ENCODE assay signal across 8 cellular contexts in the genomic region with DNA sequence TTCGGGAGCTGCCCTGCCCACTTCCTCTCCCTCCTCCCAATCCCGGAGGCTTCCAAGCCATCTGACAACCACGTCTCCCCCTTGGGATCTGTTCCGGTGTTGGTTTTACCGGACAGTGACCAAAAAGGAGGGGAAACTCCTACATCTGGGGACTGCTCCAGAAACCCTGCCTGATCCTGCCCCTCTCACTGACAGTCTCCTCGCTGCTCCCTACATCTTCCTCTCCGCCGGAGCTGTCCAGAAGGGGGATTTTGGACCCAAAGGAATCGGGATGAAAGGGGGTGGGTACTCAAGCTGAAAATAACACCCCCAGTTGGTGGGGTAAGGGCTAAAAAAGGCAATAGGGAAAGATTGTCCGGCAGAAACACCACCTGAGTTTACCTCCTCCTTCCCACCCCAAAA. TPM values are rescaled to one million over a fixed set of nuclear protein-coding genes. Genes with fewer than 3 reads are reported as not detected.
DNase-seq lines count a peak whose midpoint lies in the region; ATAC-seq and FAIRE-seq lines count a peak whose summit lies in the region.

No MANE protein-coding gene starts in this region.

- no peaks in the 10 kb centered on the region for H3K9me3 Mint-ChIP-seq in naive thymus-derived CD8-positive, alpha-beta T cell

- DNase-seq in AG08396 (ENCODE audit: low spot score) (peak; percentile 76), GM19239 (ENCODE audit: insufficient read length, low spot score) (peak; percentile 7), NCI-H524 (lab: John Stamatoyannopoulos, UW) (peak; percentile 24 to 73), foreskin melanocyte (peak; percentile 84), urothelium cell line (ENCODE audit: low spot score) (peak; percentile 66)
- peak; percentile 14 for DNase-seq in activated effector memory CD4-positive, alpha-beta T cell treated with Interleukin-2 at 50 U/mL for 16 hours
- DNase-seq in naive thymus-derived CD8-positive, alpha-beta T cell: peak in 4 of 10 donors; percentile 4 to 32 (median 16)
- no peak for DNase-seq in activated CD4-positive, CD25-positive, alpha-beta regulatory T cell (lab: John Stamatoyannopoulos, UW)

- peaks cover 0 to 4% (median 0%) of the 10 kb centered on the region in 3 donors for H3K36me3 Mint-ChIP-seq in naive thymus-derived CD8-positive, alpha-beta T cell

- H3K4me1 Mint-ChIP-seq in naive thymus-derived CD8-positive, alpha-beta T cell: peaks cover 28 to 66% (median 47%) of the 10 kb centered on the region in 4 donors

- peak overlapping the region; percentile 93 to 99 (median 98) for H3K4me3 Mint-ChIP-seq in naive thymus-derived CD8-positive, alpha-beta T cell

- POLR2A ChIA-PET in naive thymus-derived CD8-positive, alpha-beta T cell (lab: Charles Lee): interaction anchor here (0.6 to 5.3 kb wide), 2 partner anchors 24 to 75 kb away, joined by 5 to 26 read pairs; partner anchors contain the start of genes EEF1B2 and NDUFS1

- no peaks in the 10 kb centered on the region for H3K27me3 Mint-ChIP-seq in naive thymus-derived CD8-positive, alpha-beta T cell

- H3K27ac Mint-ChIP-seq in naive thymus-derived CD8-positive, alpha-beta T cell: peak overlapping the region; percentile 93 to 99 (median 98)

- ATAC-seq in naive thymus-derived CD8-positive, alpha-beta T cell: no peak

- peak; percentile 35 for FAIRE-seq in GM19239 (lab: Jason Lieb, UNC)
- no peak for FAIRE-seq in urothelium cell line (lab: Jason Lieb, UNC)

RNA-seq across cellular contexts. Expression of gene INO80D, which starts 1.5 kb away (rescaled TPM):
- 10 to 100 TPM; 35.6 to 38.7 TPM for total RNA-seq in naive thymus-derived CD8-positive, alpha-beta T cell
- 10 to 100 TPM in 2 of 3 donors, 1 to 10 TPM in 1; 9.4 to 13.1 (median 11.6) TPM for polyA plus RNA-seq in naive thymus-derived CD8-positive, alpha-beta T cell

Comparison
In these comparisons a context has a peak if more than half of its experiments do, and no peak if none do; other contexts are left out.
1. DNase-seq: peak in AG08396 (single experiment), GM19239 (single experiment), NCI-H524 (2 of 2), activated effector memory CD4-positive, alpha-beta T cell treated with Interleukin-2 at 50 U/mL for 16 hours (single experiment), foreskin melanocyte (single experiment) and urothelium cell line (single experiment); none in activated CD4-positive, CD25-positive, alpha-beta regulatory T cell (0 of 4).